Comparison of ENCODE assay signal across 14 cellular contexts in the genomic region with DNA sequence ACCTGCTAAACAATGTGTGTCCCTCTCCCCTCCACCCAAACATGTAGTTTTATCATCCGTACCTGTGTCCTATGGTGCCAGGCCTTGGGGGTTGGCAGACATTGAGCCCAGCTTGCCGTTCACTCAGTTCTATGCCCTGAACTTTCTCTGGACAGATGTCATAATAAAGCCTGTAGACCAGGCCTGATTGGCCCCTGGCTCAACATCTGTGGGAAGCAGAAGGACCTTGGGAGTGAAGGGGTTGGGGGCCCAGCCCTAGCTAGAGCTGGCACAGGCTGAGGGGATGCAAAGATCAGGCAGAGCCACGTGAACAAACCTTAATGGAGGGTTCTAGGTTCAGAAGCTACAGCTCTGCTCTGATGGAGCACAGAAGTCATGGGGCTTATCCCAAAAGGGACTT.
"Had no signal": no experiment of that assay in that cellular context is flagged by ENCODE, and none has a peak within 500 bp of the region (broad histone marks: within the 10 kb centered on the region; RNA-seq: fewer than 3 reads in every experiment).

No MANE protein-coding gene starts in this region.

- H3K27ac Mint-ChIP-seq: endodermal cell, natural killer cell had no signal

- DNase-seq: dermis blood vessel endothelial cell; effector CD4-positive, alpha-beta T cell; gastrocnemius medialis; glutamatergic neuron; natural killer cell; occipital lobe; small intestine; stimulated activated CD4-positive, alpha-beta T cell treated with anti-CD3 and anti-CD28 coated beads, Interleukin-12 subunit alpha, Interleukin-12 subunit beta, amount 100 ng/mL, for 4 hours; stimulated activated naive CD4-positive, alpha-beta T cell treated with Interleukin-2 at 50 U/mL for 16 hours; trophoblast cell; uterus had no signal

- H3K9me3 Mint-ChIP-seq: endodermal cell, natural killer cell, neural crest cell had no signal

- ATAC-seq: gastrocnemius medialis, left lobe of liver, natural killer cell had no signal

- H3K36me3 Mint-ChIP-seq: natural killer cell had no signal

- H3K4me3 Mint-ChIP-seq: endodermal cell, natural killer cell, neural crest cell had no signal
